Comparison of ENCODE assay signal across 28 cellular contexts in the genomic region with DNA sequence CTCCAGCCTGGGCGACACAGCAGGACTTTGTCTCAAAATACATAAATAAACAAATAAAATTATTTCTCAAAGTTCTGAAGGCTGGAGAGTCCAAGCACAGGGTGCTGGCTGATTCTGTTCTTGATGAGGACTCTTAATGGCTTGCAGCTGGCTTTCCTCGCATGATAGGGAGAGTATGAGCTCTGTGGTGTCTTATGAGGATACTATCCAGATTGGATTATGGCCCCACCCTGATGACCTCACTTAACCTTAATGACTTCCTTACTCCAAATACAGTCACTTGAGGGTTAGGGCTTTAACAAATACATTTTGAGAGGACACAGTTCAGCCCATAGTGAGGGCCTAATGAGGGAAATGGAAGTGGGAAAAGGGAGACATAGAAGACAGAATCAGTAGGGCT.
"Had no signal": no experiment of that assay in that cellular context is flagged by ENCODE, and none has a peak within 500 bp of the region (broad histone marks: within the 10 kb centered on the region; RNA-seq: fewer than 3 reads in every experiment).

No MANE protein-coding gene starts in this region.

- H3K4me1 ChIP-seq: colonic mucosa, esophagus muscularis mucosa, gastrocnemius medialis, pancreas, prostate gland, right atrium auricular region, sigmoid colon, spleen, suprapubic skin, transverse colon, upper lobe of right lung, uterus had no signal

- H3K4me2 ChIP-seq: hepatocyte had no signal

- DNase-seq: colonic mucosa; effector CD8-positive, alpha-beta T cell; endodermal cell; gastrocnemius medialis; head of caudate nucleus; kidney; naive B cell; pancreas; sigmoid colon; spleen; stimulated activated CD4-positive, alpha-beta T cell treated with anti-CD3 and anti-CD28 coated beads, Interleukin-1b, Interleukin-23, amount 100 ng/mL, for 48 hours; stimulated activated CD4-positive, alpha-beta T cell treated with anti-CD3 and anti-CD28 coated beads, Interleukin-4, amount 100 ng/mL, for 1 hour; stimulated activated CD8-positive, alpha-beta memory T cell treated with anti-CD3 and anti-CD28 coated beads, Interleukin-4, amount 100 ng/mL, for 48 hours; stimulated activated naive CD4-positive, alpha-beta T cell; stimulated activated naive CD8-positive, alpha-beta T cell treated with anti-CD3 and anti-CD28 coated beads, Interleukin-15, amount 100 ng/mL, for 72 hours; transverse colon; upper lobe of right lung; uterus had no signal

- ATAC-seq: gastrocnemius medialis; left lobe of liver; natural killer cell treated with Interleukin-12 subunit alpha and Interleukin-12 subunit beta and Interleukin-15 and Interleukin-18, amount 100 ng/mL, for 72 hours; pancreas; stimulated activated naive CD8-positive, alpha-beta T cell treated with anti-CD3 and anti-CD28 coated beads, Interleukin-15, amount 100 ng/mL, for 72 hours had no signal

- H3K27me3 ChIP-seq: colonic mucosa, esophagus muscularis mucosa, gastrocnemius medialis, hepatocyte, neutrophil, pancreas, right atrium auricular region, sigmoid colon, spleen, suprapubic skin, transverse colon, upper lobe of right lung, uterus had no signal

- H3K36me3 ChIP-seq: colonic mucosa, prostate gland, uterus had no signal

- H3K27ac ChIP-seq: colonic mucosa, esophagus muscularis mucosa, gastrocnemius medialis, hepatocyte, neutrophil, pancreas, prostate gland, right atrium auricular region, sigmoid colon, skin epidermis, spleen, suprapubic skin, transverse colon, upper lobe of right lung, uterus had no signal

- H3K79me2 ChIP-seq: hepatocyte had no signal

- H2AFZ ChIP-seq: hepatocyte had no signal

- H3K9me3 ChIP-seq: colonic mucosa, esophagus muscularis mucosa, gastrocnemius medialis, neutrophil, pancreas, prostate gland, right atrium auricular region, sigmoid colon, spleen, suprapubic skin, transverse colon, upper lobe of right lung, uterus had no signal

- H3K4me3 ChIP-seq: colonic mucosa, esophagus muscularis mucosa, gastrocnemius medialis, hepatocyte, lung, pancreas, prostate gland, right atrium auricular region, sigmoid colon, skin epidermis, spleen, suprapubic skin, transverse colon, upper lobe of right lung, uterus had no signal
